ENCODE assay signal across 10 cellular contexts in genomic region chr16:89343501-89344291, GRCh38.
DNase-seq lines count a peak whose midpoint lies in the region; ATAC-seq, FAIRE-seq and TF ChIP-seq lines count a peak whose summit lies in the region.
"Had no signal": no experiment of that assay in that cellular context is flagged by ENCODE, and none has a peak within 500 bp of the region (broad histone marks: within the 10 kb centered on the region; RNA-seq: fewer than 3 reads in every experiment).

No MANE protein-coding gene starts in this region.

- H3K79me2 ChIP-seq in K562 (ENCODE audit: control insufficient read depth, insufficient read depth, low read length) = peaks cover 100% of the 10 kb centered on the region

- no peaks in the 10 kb centered on the region for H3K27me3 Mint-ChIP-seq in CD4-positive, alpha-beta T cell

- WGBS in K562 (ENCODE audit: insufficient coverage, low coverage, missing lambda C conversion rate) = 86% methylated on average over 28 of the region's 34 CpGs

- no peak for TF ChIP-seq POLR2A in K562 (conservative IDR thresholded peaks at IDR 0.05)

- no peak overlapping the region for H3K4me2 ChIP-seq in K562 (ENCODE audit: insufficient read depth, low read length)

- no peaks in the 10 kb centered on the region for H3K9me3 Mint-ChIP-seq in CD4-positive, alpha-beta T cell

- H3K36me3 ChIP-seq in K562 (ENCODE audit: control insufficient read depth, insufficient read depth, low read length) = peaks cover 21% of the 10 kb centered on the region; the same call in 2 of the 3 replicates
- H3K36me3 ChIP-seq in mucosa of rectum (ENCODE audit: control insufficient read depth in 2 of 2, insufficient read depth in 2 of 2, low read length in 2 of 2) = no peaks in the 10 kb centered on the region

- peaks cover 0 to 22% of the 10 kb centered on the region in 2 experiments; a peak in 3 of 5 replicates for H3K4me1 ChIP-seq in K562 (replicated peaks in 1 of 2; ENCODE audit: control insufficient read depth in 2 of 2, insufficient read depth in 2 of 2, low read length in 2 of 2)
- peaks cover 26 to 32% of the 10 kb centered on the region in 2 donors for H3K4me1 ChIP-seq in mucosa of rectum (ENCODE audit: control insufficient read depth in 2 of 2, insufficient read depth in 2 of 2, low read length in 2 of 2)

- H3K9ac ChIP-seq in K562 (ENCODE audit: insufficient read depth in 1 of 2, low read depth in 2 of 2, low read length in 2 of 2) (peak overlapping the region in 1 of 2 experiments; percentile 40; a peak in 1 of 4 replicates), mucosa of rectum (ENCODE audit: low read depth in 1 of 2, low read length in 2 of 2) (no peak overlapping the region)

- peak overlapping the region; percentile 61 for H3K27ac Mint-ChIP-seq in CD4-positive, alpha-beta T cell

- in situ Hi-C loops in K562 (cut with MboI) = no loop called here

- intact Hi-C loops in CD4-positive, alpha-beta T cell (cut with DNase I, micrococcal nuclease) = no loop called here
- intact Hi-C loops in K562 (cut with micrococcal nuclease) = no loop called here

- no peak for FAIRE-seq in K562 (lab: Jason Lieb, UNC)
- FAIRE-seq: H1 had no signal

- POLR2A ChIA-PET in CD4-positive, alpha-beta T cell (lab: Charles Lee) = no interaction called here
- POLR2A ChIA-PET in K562 (lab: Yijun Ruan, JAX) = interaction anchor here (0.7 kb wide), 1 partner anchor 8 kb away, joined by 3 read pairs; no protein-coding TSS in a partner anchor

- no peak overlapping the region for H3K4me3 Mint-ChIP-seq in CD4-positive, alpha-beta T cell

- H2AFZ ChIP-seq in K562 (ENCODE audit: low read depth, low read length) = no peak overlapping the region

- TF ChIP-seq RAD21 in K562 (CRISPR knock-in tag; conservative IDR thresholded peaks at IDR 0.05 in 1 of 2, IDR thresholded peaks at IDR 0.05 in 1 of 2) = no peak

- H3K4me3 ChIP-seq in K562 (no peak overlapping the region), mucosa of rectum (ENCODE audit: low read length in 2 of 2) (peak overlapping the region; percentile 36 to 48)

- CTCF ChIA-PET in CD4-positive, alpha-beta T cell (lab: Charles Lee) = interaction anchor here (1.0 kb wide), 1 partner anchor 33 kb away, joined by 3 read pairs; no protein-coding TSS in a partner anchor
- CTCF ChIA-PET in K562 (lab: Yijun Ruan, JAX; ENCODE audit: low intra/inter-chr PET ratio) = no interaction called here

- H3K27me3 ChIP-seq in CD4-positive, alpha-beta T cell (ENCODE audit: control insufficient read depth, insufficient read depth, low read length) = no peaks in the 10 kb centered on the region
- H3K27me3 ChIP-seq in K562 (ENCODE audit: control insufficient read depth in 2 of 2, insufficient read depth in 2 of 2, low read length in 2 of 2) = no peaks in the 10 kb centered on the region
- H3K27me3 ChIP-seq in mucosa of rectum (ENCODE audit: control insufficient read depth in 2 of 2, insufficient read depth in 2 of 2, low read length in 2 of 2) = no peaks in the 10 kb centered on the region

- no peak for ATAC-seq in CD4-positive, alpha-beta T cell (ENCODE audit: poor library complexity)
- ATAC-seq in K562 (no peak), HG02938 (IDR thresholded peaks at IDR 0.05; ENCODE audit: unreplicated experiment) (no peak), GM18868 (IDR thresholded peaks at IDR 0.05; ENCODE audit: unreplicated experiment) (no peak)

- TF ChIP-seq CTCF in CD4-positive, alpha-beta T cell (IDR thresholded peaks at IDR 0.05) = no peak
- no peak for TF ChIP-seq CTCF in K562 (IDR thresholded peaks at IDR 0.05 in 2 of 3, conservative IDR thresholded peaks at IDR 0.05 in 1 of 3; ENCODE audit: insufficient read depth in 2 of 3, low read depth in 1 of 3, low read length in 3 of 3)

- H4K20me1 ChIP-seq in K562 (replicated peaks; ENCODE audit: control insufficient read depth, insufficient read depth, low read length) = peaks cover 52% of the 10 kb centered on the region

- BruUV-seq in K562 (replicated peaks; lab: Mats Ljungman, UMichigan) = no TSS peak

- H3K4me1 Mint-ChIP-seq in CD4-positive, alpha-beta T cell (ENCODE audit: low read depth) = peaks cover 86% of the 10 kb centered on the region

- no peaks in the 10 kb centered on the region for H3K9me3 ChIP-seq in CD4-positive, alpha-beta T cell (ENCODE audit: control insufficient read depth, low read length)
- H3K9me3 ChIP-seq in K562 (replicated peaks; ENCODE audit: control insufficient read depth, insufficient read depth, low read depth, low read length) = no peaks in the 10 kb centered on the region
- H3K9me3 ChIP-seq in mucosa of rectum (ENCODE audit: control insufficient read depth in 2 of 2, low read length in 2 of 2) = no peaks in the 10 kb centered on the region

- H3K9me1 ChIP-seq in K562 (ENCODE audit: control insufficient read depth, insufficient read depth, low read length) = peaks cover 4% of the 10 kb centered on the region

- H3K27ac ChIP-seq in CD4-positive, alpha-beta T cell (ENCODE audit: low read depth, low read length) = no peak overlapping the region
- H3K27ac ChIP-seq in K562 (ENCODE audit: extremely low read depth, low read depth, low read length) = no peak overlapping the region
- peak overlapping the region; percentile 49 to 68 for H3K27ac ChIP-seq in mucosa of rectum (ENCODE audit: low read depth in 2 of 2, low read length in 2 of 2)

- TF ChIP-seq EP300 in K562 (IDR thresholded peaks at IDR 0.05; ENCODE audit: low read length) = no peak

- peaks cover 32% of the 10 kb centered on the region for H3K36me3 Mint-ChIP-seq in CD4-positive, alpha-beta T cell (ENCODE audit: low read depth)

- no peak for DNase-seq in CD4-positive, alpha-beta T cell
- DNase-seq in HT-29 (ENCODE audit: low spot score) = peak; percentile 80
- no peak for DNase-seq in K562 (ENCODE audit: extremely low read depth in 1 of 4, low spot score in 3 of 4)
- no peak for DNase-seq in NCI-H345 treated with DMSO at 0.1 percent for 48 hours (lab: John Stamatoyannopoulos, UW; ENCODE audit: unreplicated experiment)
- no peak for DNase-seq in NCI-H524 treated with DMSO at 0.1 percent for 48 hours (lab: John Stamatoyannopoulos, UW)
- DNase-seq: activated gamma-delta T cell treated with Interleukin-2 at 50 U/mL for 16 hours had no signal

TF ChIP-seq in K562, 482 proteins besides CTCF, POLR2A, EP300 and RAD21 (continues in another document):
- TF ChIP-seq NKRF (IDR thresholded peaks at IDR 0.05; ENCODE audit: borderline replicate concordance) (no peak), CXXC5 (CRISPR knock-in tag; IDR thresholded peaks at IDR 0.05) (no peak), ZMIZ1 (IDR thresholded peaks at IDR 0.05; ENCODE audit: low read depth in 2 of 2, low read length in 2 of 2) (no peak), RB1 (IDR thresholded peaks at IDR 0.05; ENCODE audit: low read depth) (no peak), FOXA3 (CRISPR knock-in tag; conservative IDR thresholded peaks at IDR 0.05 in 1 of 2, IDR thresholded peaks at IDR 0.05 in 1 of 2) (no peak), HMBOX1 (IDR thresholded peaks at IDR 0.05) (0 out of 2 replicates have a peak, but pooled peaks have one; percentile 15)

Comparison
In these comparisons a context has a peak if more than half of its experiments do, and no peak if none do; other contexts are left out.
1. H3K27ac ChIP-seq: peak in mucosa of rectum (2 of 2); none in CD4-positive, alpha-beta T cell (single experiment) and K562 (single experiment).